ENCODE assay signal across 15 cellular contexts in genomic region chr20:63636752-63637633, GRCh38. TPM values are rescaled to one million over a fixed set of nuclear protein-coding genes. Genes with fewer than 3 reads are reported as not detected.
DNase-seq lines count a peak whose midpoint lies in the region; ATAC-seq and TF ChIP-seq lines count a peak whose summit lies in the region.
"Had no signal": no experiment of that assay in that cellular context is flagged by ENCODE, and none has a peak within 500 bp of the region (broad histone marks: within the 10 kb centered on the region; RNA-seq: fewer than 3 reads in every experiment).

No MANE protein-coding gene starts in this region.

- 0 out of 2 replicates have a peak, but pooled peaks cover 4% of the 10 kb centered on the region for H3K36me3 Mint-ChIP-seq in HFFc6 (ENCODE audit: low read depth)
- peaks cover 2% of the 10 kb centered on the region for H3K36me3 Mint-ChIP-seq in activated naive CD8-positive, alpha-beta T cell treated with anti-CD3 and anti-CD28 coated beads, Interleukin-2, amount 50 U/mL, for 24 hours (ENCODE audit: low read depth)

- peak overlapping the region; percentile 98 for H3K27ac ChIP-seq in neutrophil
- H3K27ac ChIP-seq: 22Rv1, adrenal gland, gastrocnemius medialis had no signal

- no peak for ATAC-seq in activated naive CD8-positive, alpha-beta T cell treated with anti-CD3 and anti-CD28 coated beads, Interleukin-2, amount 50 U/mL, for 24 hours
- ATAC-seq in GM21526 (IDR thresholded peaks at IDR 0.05; ENCODE audit: low FRiP score, unreplicated experiment) = no peak
- ATAC-seq: gastrocnemius medialis had no signal

- peak; percentile 51 for DNase-seq in NCI-H2171 treated with DMSO at 0.1 percent for 48 hours (lab: John Stamatoyannopoulos, UW)
- DNase-seq in NCI-H2171 (lab: John Stamatoyannopoulos, UW) = no peak
- no peak for DNase-seq in HFFc6
- DNase-seq in activated naive CD8-positive, alpha-beta T cell treated with anti-CD3 and anti-CD28 coated beads, Interleukin-2, amount 50 U/mL, for 24 hours = no peak
- DNase-seq in NCI-H2196 (lab: John Stamatoyannopoulos, UW; ENCODE audit: unreplicated experiment) = no peak
- DNase-seq in 8988T = no peak
- DNase-seq: adrenal gland, DMS53, gastrocnemius medialis, NCI-H146 had no signal

- no peak for TF ChIP-seq CTCF in HFFc6 (IDR thresholded peaks at IDR 0.05)
- TF ChIP-seq CTCF in neutrophil (IDR thresholded peaks at IDR 0.05) = no peak

- H3K4me1 ChIP-seq in neutrophil (ENCODE audit: control insufficient read depth in 1 of 2, insufficient read depth in 1 of 2, low read depth in 1 of 2, low read length in 1 of 2) = peaks cover 80 to 86% of the 10 kb centered on the region in 2 experiments
- H3K4me1 ChIP-seq: adrenal gland had no signal

- H3K36me3 ChIP-seq in neutrophil = no peaks in the 10 kb centered on the region
- H3K36me3 ChIP-seq: adrenal gland, gastrocnemius medialis, tibial nerve had no signal

- peak overlapping the region; percentile 75 for H3K27ac Mint-ChIP-seq in HFFc6
- peak overlapping the region; percentile 18 for H3K27ac Mint-ChIP-seq in activated naive CD8-positive, alpha-beta T cell treated with anti-CD3 and anti-CD28 coated beads, Interleukin-2, amount 50 U/mL, for 24 hours

- peaks cover 4% of the 10 kb centered on the region; the same call in 1 of the 2 replicates for H3K9me3 Mint-ChIP-seq in HFFc6
- H3K9me3 Mint-ChIP-seq in activated naive CD8-positive, alpha-beta T cell treated with anti-CD3 and anti-CD28 coated beads, Interleukin-2, amount 50 U/mL, for 24 hours = no peaks in the 10 kb centered on the region

- no peaks in the 10 kb centered on the region for H3K27me3 ChIP-seq in neutrophil
- H3K27me3 ChIP-seq: adrenal gland, gastrocnemius medialis, tibial nerve had no signal

- H3K27me3 Mint-ChIP-seq in HFFc6 (ENCODE audit: insufficient read depth) = peaks cover 2% of the 10 kb centered on the region; the same call in 1 of the 2 replicates
- no peaks in the 10 kb centered on the region for H3K27me3 Mint-ChIP-seq in activated naive CD8-positive, alpha-beta T cell treated with anti-CD3 and anti-CD28 coated beads, Interleukin-2, amount 50 U/mL, for 24 hours

- no peaks in the 10 kb centered on the region for H3K9me3 ChIP-seq in neutrophil
- H3K9me3 ChIP-seq: adrenal gland, gastrocnemius medialis, tibial nerve had no signal

- H3K4me3 Mint-ChIP-seq in HFFc6 = peak overlapping the region; percentile 10; the same call in 1 of the 2 replicates
- H3K4me3 Mint-ChIP-seq in activated naive CD8-positive, alpha-beta T cell treated with anti-CD3 and anti-CD28 coated beads, Interleukin-2, amount 50 U/mL, for 24 hours = peak overlapping the region; percentile 8

- H3K4me3 ChIP-seq in neutrophil (ENCODE audit: low read depth in 1 of 2, low read length in 1 of 2) = no peak overlapping the region
- H3K4me3 ChIP-seq: adrenal gland, gastrocnemius medialis, tibial nerve had no signal

- peaks cover 15% of the 10 kb centered on the region for H3K4me1 Mint-ChIP-seq in HFFc6 (ENCODE audit: low read depth)
- H3K4me1 Mint-ChIP-seq in activated naive CD8-positive, alpha-beta T cell treated with anti-CD3 and anti-CD28 coated beads, Interleukin-2, amount 50 U/mL, for 24 hours = peaks cover 67% of the 10 kb centered on the region

RNA-seq across cellular contexts. Expression of gene GMEB2, which starts 10.1 kb away (rescaled TPM):
- total RNA-seq in HFFc6 (2021; fragmentation: NEBNext Ultra II Directional; extraction: Animal tissue kit (Norgen Biotek cat#: 25700)) = 10 to 100 TPM; 10.9 to 12.4 (median 12.0) TPM

RNA-seq across cellular contexts. Expression of gene STMN3, which starts 16.2 kb away (rescaled TPM):
- total RNA-seq in HFFc6 (2021; fragmentation: NEBNext Ultra II Directional; extraction: Animal tissue kit (Norgen Biotek cat#: 25700)) = 1 to 10 TPM in 5 of 6 experiments, under 1 TPM in 1; 0.77 to 3.2 (median 1.5) TPM

RNA-seq across cellular contexts. Expression of gene RTEL1, which starts 21.1 kb away (rescaled TPM):
- 10 to 100 TPM; 19.0 to 26.8 (median 22.7) TPM for total RNA-seq in HFFc6 (2021; fragmentation: NEBNext Ultra II Directional; extraction: Animal tissue kit (Norgen Biotek cat#: 25700))

RNA-seq across cellular contexts. Expression of gene TNFRSF6B, which starts 59.5 kb away (rescaled TPM):
- total RNA-seq in HFFc6 (2021; fragmentation: NEBNext Ultra II Directional; extraction: Animal tissue kit (Norgen Biotek cat#: 25700)) = 1 to 10 TPM in 3 of 6 experiments, under 1 TPM in 3; 0.33 to 1.8 (median 1.1) TPM
- total RNA-seq: skeletal muscle tissue had no signal
